ENCODE assay signal across 8 cellular contexts in the genomic region with DNA sequence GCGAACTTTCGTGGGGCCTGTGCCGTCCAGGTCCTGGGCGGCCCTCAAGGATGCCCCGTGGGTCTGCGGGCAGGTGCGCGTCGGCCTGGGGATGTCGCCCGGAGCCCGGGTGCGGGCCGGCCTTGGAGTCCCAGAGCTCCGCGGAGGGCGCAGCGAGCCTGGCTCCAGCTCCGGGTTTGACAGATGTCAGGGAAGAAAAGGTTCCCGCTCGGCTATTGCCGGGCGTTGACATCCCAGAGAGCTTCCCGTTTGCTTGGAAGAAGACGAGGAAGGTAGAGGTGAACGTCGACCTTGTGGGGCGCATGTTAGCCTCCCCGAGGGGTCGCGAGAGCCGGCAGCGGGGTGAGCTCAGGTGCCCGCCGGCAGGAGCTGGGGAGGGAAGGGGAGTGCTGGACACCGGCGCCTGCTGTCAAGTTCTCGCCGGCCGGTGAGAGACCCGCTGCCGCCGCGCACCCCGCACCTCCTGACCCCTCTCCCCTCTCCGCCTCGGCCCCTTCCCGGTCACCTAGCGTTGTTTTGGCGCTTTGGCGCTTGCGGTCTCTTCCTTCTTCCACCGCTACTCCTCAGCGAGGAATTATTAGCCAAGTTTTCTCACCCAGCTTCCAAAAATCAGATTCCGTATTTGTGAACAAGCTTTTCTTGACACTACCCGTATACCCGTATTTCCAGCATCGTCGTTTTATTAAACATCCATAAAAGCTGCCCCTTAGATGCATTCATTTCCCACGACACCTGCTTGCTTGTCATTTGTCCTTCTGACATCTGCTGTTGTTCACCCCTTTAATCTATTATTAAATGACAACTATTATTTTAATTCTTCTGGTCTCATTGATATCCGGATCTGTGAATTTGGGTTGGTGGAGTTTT. TPM values are rescaled to one million over a fixed set of nuclear protein-coding genes. Genes with fewer than 3 reads are reported as not detected.
DNase-seq lines count a peak whose midpoint lies in the region; ATAC-seq and TF ChIP-seq lines count a peak whose summit lies in the region.

No MANE protein-coding gene starts in this region.

- no peak for ATAC-seq in HG03457 (IDR thresholded peaks at IDR 0.05; ENCODE audit: unreplicated experiment)

- H2AFZ ChIP-seq in parathyroid adenoma = peak overlapping the region; percentile 72

- no peaks in the 10 kb centered on the region for H3K9me3 ChIP-seq in parathyroid adenoma (ENCODE audit: control insufficient read depth, low read length)

- peaks cover 8% of the 10 kb centered on the region for H3K79me2 ChIP-seq in parathyroid adenoma

- peak; percentile 12 for DNase-seq in activated gamma-delta T cell treated with Interleukin-2 at 50 U/mL for 16 hours
- DNase-seq in activated gamma-delta T cell (lab: John Stamatoyannopoulos, UW) = no peak
- peak; percentile 29 for DNase-seq in SK-N-DZ (ENCODE audit: low spot score)
- DNase-seq in fibroblast of pulmonary artery (ENCODE audit: low read depth) = no peak
- no peak for DNase-seq in pons (ENCODE audit: low spot score)
- DNase-seq in SIG-M5 treated with dmso at 0.1 percent for 504 hours (lab: John Stamatoyannopoulos, UW; ENCODE audit: unreplicated experiment) = no peak

- no peaks in the 10 kb centered on the region for H3K36me3 ChIP-seq in parathyroid adenoma (ENCODE audit: control insufficient read depth, insufficient read depth, low read length)

- peak overlapping the region; percentile 87 for H3K4me3 ChIP-seq in fibroblast of pulmonary artery (replicated peaks; ENCODE audit: low read depth, low read length)
- H3K4me3 ChIP-seq in parathyroid adenoma (ENCODE audit: low read depth, low read length) = peak overlapping the region; percentile 56

- TF ChIP-seq CTCF in fibroblast of pulmonary artery (IDR thresholded peaks at IDR 0.05; ENCODE audit: low read length, missing control alignments) (no peak), parathyroid adenoma (IDR thresholded peaks at IDR 0.05) (no peak)

- H3K4me2 ChIP-seq in parathyroid adenoma (ENCODE audit: low read length) = peak overlapping the region; percentile 65

- no peaks in the 10 kb centered on the region for H3K27me3 ChIP-seq in parathyroid adenoma (ENCODE audit: control insufficient read depth, insufficient read depth, low read length)

- no peak overlapping the region for H3K9ac ChIP-seq in parathyroid adenoma

- peak overlapping the region; percentile 51 for H3K27ac ChIP-seq in parathyroid adenoma

- peaks cover 5% of the 10 kb centered on the region for H3K4me1 ChIP-seq in parathyroid adenoma

RNA-seq across cellular contexts. Expression of a gene that starts 1.3 kb away (rescaled TPM):
- polyA plus RNA-seq in SK-N-DZ (2014; cell fraction: cytosol; rRNA removed) = 9.9 and 20.0 TPM in 2 replicates
- polyA plus RNA-seq in SK-N-DZ (2014; cell fraction: nucleus; rRNA removed) = 19.1 and 20.9 TPM in 2 replicates

Comparison
In these comparisons a context has a peak if more than half of its experiments do, and no peak if none do; other contexts are left out.
1. DNase-seq: peak in activated gamma-delta T cell treated with Interleukin-2 at 50 U/mL for 16 hours (single experiment) and SK-N-DZ (single experiment); none in activated gamma-delta T cell (single experiment), fibroblast of pulmonary artery (single experiment), pons (single experiment) and SIG-M5 treated with dmso at 0.1 percent for 504 hours (single experiment).